In the genomic region with DNA sequence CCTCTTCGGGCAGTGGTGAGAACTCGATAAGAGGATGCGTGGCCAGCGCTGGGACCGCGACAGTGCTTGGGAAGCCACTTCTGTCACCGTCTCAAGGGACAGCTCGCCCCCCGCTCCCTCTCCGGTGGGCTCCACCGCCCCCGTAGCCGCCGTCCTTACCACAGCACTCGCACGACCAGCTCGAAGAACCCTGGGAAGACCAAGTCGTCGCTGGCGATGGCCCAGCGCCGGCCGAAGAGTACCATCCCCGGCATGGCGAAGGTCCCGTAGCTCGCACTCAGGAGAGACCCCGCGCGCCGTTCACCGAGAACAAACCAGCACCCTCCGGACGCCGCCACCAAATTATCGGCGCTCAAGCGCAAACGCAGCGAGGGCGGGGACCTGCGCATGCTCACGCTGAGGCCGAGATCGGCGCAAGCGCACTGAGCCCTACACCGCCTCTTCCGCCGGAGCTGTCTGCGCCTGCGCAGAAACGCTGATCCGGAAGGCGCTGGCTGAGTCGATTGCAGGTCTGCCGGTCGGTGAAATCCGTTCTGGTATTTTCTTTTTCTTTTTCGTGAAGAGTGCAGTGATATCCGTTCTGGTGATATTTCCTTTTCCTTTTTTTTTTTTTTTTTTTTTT, we compare ENCODE assay signal across 8 cellular contexts. TPM values are rescaled to one million over a fixed set of nuclear protein-coding genes. Genes with fewer than 3 reads are reported as not detected.
DNase-seq lines count a peak whose midpoint lies in the region; ATAC-seq and TF ChIP-seq lines count a peak whose summit lies in the region.

A gene with protein sequence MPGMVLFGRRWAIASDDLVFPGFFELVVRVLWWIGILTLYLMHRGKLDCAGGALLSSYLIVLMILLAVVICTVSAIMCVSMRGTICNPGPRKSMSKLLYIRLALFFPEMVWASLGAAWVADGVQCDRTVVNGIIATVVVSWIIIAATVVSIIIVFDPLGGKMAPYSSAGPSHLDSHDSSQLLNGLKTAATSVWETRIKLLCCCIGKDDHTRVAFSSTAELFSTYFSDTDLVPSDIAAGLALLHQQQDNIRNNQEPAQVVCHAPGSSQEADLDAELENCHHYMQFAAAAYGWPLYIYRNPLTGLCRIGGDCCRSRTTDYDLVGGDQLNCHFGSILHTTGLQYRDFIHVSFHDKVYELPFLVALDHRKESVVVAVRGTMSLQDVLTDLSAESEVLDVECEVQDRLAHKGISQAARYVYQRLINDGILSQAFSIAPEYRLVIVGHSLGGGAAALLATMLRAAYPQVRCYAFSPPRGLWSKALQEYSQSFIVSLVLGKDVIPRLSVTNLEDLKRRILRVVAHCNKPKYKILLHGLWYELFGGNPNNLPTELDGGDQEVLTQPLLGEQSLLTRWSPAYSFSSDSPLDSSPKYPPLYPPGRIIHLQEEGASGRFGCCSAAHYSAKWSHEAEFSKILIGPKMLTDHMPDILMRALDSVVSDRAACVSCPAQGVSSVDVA (minus strand): TSS at position 366 of the 622 bp plus-strand sequence. CDS start 112 bp downstream, at position 254.

- H3K9me3 ChIP-seq in iPS-18a (ENCODE audit: control insufficient read depth, low read depth, low read length) = no peaks in the 10 kb centered on the region
- H3K9me3 ChIP-seq in skeletal muscle satellite cell (replicated peaks; ENCODE audit: low read length) = no peaks in the 10 kb centered on the region

- DNase-seq in ACHN (peak; percentile 96), NCI-H2196 treated with DMSO at 0.1 percent for 48 hours (lab: John Stamatoyannopoulos, UW; ENCODE audit: unreplicated experiment) (peak; percentile 83), T47D (ENCODE audit: low read depth in 1 of 2, low spot score in 1 of 2) (peak; percentile 96 to 97)

- in situ Hi-C loops in ACHN (cut with HindIII; ENCODE audit: low pct_ligation_motif_present, low pct_unique_long_range_greater_than_20kb, low sequenced_read_pairs) (no loop called here), T47D (cut with HindIII; ENCODE audit: low pct_unique_long_range_greater_than_20kb, low sequenced_read_pairs) (no loop called here)

- peak within 1 kb of the TSS; percentile 80 for H3K27ac ChIP-seq in VCaP
- H3K27ac ChIP-seq in iPS-18a (ENCODE audit: low read length) = peak within 1 kb of the TSS; percentile 70

- H3K4me3 ChIP-seq in iPS-18a (ENCODE audit: low read length) (peak within 1 kb of the TSS; percentile 90), skeletal muscle satellite cell (ENCODE audit: low read length) (peak within 1 kb of the TSS; percentile 93)

- ATAC-seq in GM18907 (IDR thresholded peaks at IDR 0.05; ENCODE audit: unreplicated experiment) (peak; percentile 86), HG03139 (IDR thresholded peaks at IDR 0.05; ENCODE audit: unreplicated experiment) (peak; percentile 64)

- peaks cover 27% of the 10 kb centered on the region for H3K36me3 ChIP-seq in iPS-18a (ENCODE audit: control insufficient read depth, low read depth, low read length)
- H3K36me3 ChIP-seq in skeletal muscle satellite cell (ENCODE audit: insufficient read depth, low read length) = peaks cover 24% of the 10 kb centered on the region

- H3K9ac ChIP-seq in iPS-18a (ENCODE audit: low read length) (peak within 1 kb of the TSS; percentile 92), skeletal muscle satellite cell (ENCODE audit: low read depth, low read length) (peak within 1 kb of the TSS; percentile 93)

- no peak for TF ChIP-seq CTCF in VCaP (conservative IDR thresholded peaks at IDR 0.05)

- H3K27me3 ChIP-seq in iPS-18a (ENCODE audit: control insufficient read depth, insufficient read depth, low read length) = no peaks in the 10 kb centered on the region
- no peaks in the 10 kb centered on the region for H3K27me3 ChIP-seq in skeletal muscle satellite cell (ENCODE audit: control insufficient read depth, insufficient read depth, low read length)

- peak within 1 kb of the TSS; percentile 84 for H3K4me2 ChIP-seq in skeletal muscle satellite cell (ENCODE audit: low read length)

- H3K4me1 ChIP-seq in iPS-18a (ENCODE audit: control insufficient read depth, low read depth, low read length) (no peaks in the 10 kb centered on the region), skeletal muscle satellite cell (ENCODE audit: control insufficient read depth, insufficient read depth, low read length) (peaks cover 36% of the 10 kb centered on the region)

RNA-seq across cellular contexts. Expression of the gene that starts here (rescaled TPM):
- total RNA-seq in skeletal muscle satellite cell (2012; rRNA removed) = 13.4 and 17.3 TPM in 2 replicates

Comparison
In these comparisons a context has a peak if more than half of its experiments do, and no peak if none do; other contexts are left out.
1. Peak in every context shown above with its lines: DNase-seq, ATAC-seq, H3K4me3 ChIP-seq and H3K27ac ChIP-seq.